In the genomic region with DNA sequence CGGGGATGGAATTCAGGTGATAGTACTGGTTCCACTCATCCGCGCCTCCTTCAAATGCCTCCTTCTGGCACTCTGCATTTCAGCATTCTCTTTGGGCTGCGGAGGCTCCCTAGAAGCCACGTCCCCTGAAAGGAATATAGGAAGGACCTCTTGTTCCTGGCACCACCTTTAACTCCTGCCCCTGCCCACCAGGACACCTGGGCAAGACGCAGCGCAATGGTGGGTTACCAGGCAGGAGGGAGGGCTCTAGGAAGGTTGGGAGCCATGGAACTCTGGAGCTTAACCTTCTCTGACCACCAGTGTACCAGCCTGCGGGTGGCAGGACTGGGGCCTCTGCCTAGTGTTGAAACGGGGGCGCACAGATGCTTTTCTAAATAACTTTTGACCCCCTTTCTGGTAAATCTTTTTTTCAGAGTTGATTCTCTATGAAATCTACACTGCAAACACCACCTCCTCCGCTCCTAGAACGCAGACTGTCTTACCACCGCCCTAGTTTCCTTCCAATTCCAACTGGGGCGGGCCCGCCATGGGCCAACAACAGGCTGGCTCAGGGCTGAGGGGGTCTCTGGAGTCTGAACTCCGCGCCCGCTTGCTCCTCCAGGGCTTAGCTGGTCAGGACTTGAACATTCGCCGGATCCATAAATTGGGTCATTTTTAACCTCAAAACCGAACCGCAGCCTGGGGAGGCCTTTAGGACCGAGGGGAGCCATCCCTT, we compare ENCODE assay signal across 16 cellular contexts. TPM values are rescaled to one million over a fixed set of nuclear protein-coding genes. Genes with fewer than 3 reads are reported as not detected.
A peak's percentile ranks its signal among the peaks of the same experiment; 100 is the strongest.
DNase-seq lines count a peak whose midpoint lies in the region.
"Had no signal": no experiment of that assay in that cellular context is flagged by ENCODE, and none has a peak within 500 bp of the region (broad histone marks: within the 10 kb centered on the region; RNA-seq: fewer than 3 reads in every experiment).

No MANE protein-coding gene starts in this region.

- H3K23ac ChIP-seq in mesenchymal stem cell (ENCODE audit: low read length in 2 of 2), result no peak overlapping the region

- H2BK12ac ChIP-seq in mesenchymal stem cell (ENCODE audit: low read length in 2 of 2), result no peak overlapping the region

- intact Hi-C loops in activated T-helper 1 cell treated with anti-CD3 and anti-CD28 coated beads, Interleukin-12 subunit alpha, Interleukin-12 subunit beta, Interleukin-2, Interleukin-4 antibody, amounts not matched to agents 30 ng/mL and 10 ng/mL and 1 ng/mL, durations not matched to agents 14 hours and 24 hours and 36 hours (cut with micrococcal nuclease), result no loop called here

- H3K27me3 ChIP-seq in HUES64 (ENCODE audit: insufficient read depth, low read length), result peaks cover 82% of the 10 kb centered on the region
- H3K27me3 ChIP-seq in mesenchymal stem cell (ENCODE audit: control insufficient read depth in 1 of 2, insufficient read depth in 1 of 2, low read length in 2 of 2), result peaks cover 61 to 86% of the 10 kb centered on the region in 2 experiments

- H3K4me2 ChIP-seq in mesenchymal stem cell (ENCODE audit: low read length, poor library complexity, severe bottlenecking), result peak overlapping the region; percentile 95

- no peaks in the 10 kb centered on the region for H3K9me3 ChIP-seq in HUES64 (ENCODE audit: insufficient read depth, low read depth, low read length)
- no peaks in the 10 kb centered on the region for H3K9me3 ChIP-seq in mesenchymal stem cell (ENCODE audit: control insufficient read depth, low read length)
- H3K9me3 ChIP-seq: mucosa of descending colon had no signal

- H3K27ac ChIP-seq in HUES64 (ENCODE audit: low read depth, low read length) (no peak overlapping the region; the same call in 1 of the 2 replicates), cingulate gyrus (ENCODE audit: low read depth, low read length) (peak overlapping the region; percentile 32), mesenchymal stem cell (ENCODE audit: low read length, poor library complexity, severe bottlenecking) (no peak overlapping the region)

- peaks cover 1% of the 10 kb centered on the region for H3K79me1 ChIP-seq in mesenchymal stem cell (replicated peaks; ENCODE audit: low read length, poor library complexity, severe bottlenecking)

- H3K9me3 Mint-ChIP-seq in activated naive CD8-positive, alpha-beta T cell treated with anti-CD3 and anti-CD28 coated beads for 36 hours, result no peaks in the 10 kb centered on the region
- no peaks in the 10 kb centered on the region for H3K9me3 Mint-ChIP-seq in activated T-helper 1 cell treated with anti-CD3 and anti-CD28 coated beads, Interleukin-12 subunit alpha, Interleukin-12 subunit beta, Interleukin-2, Interleukin-4 antibody, amounts not matched to agents 30 ng/mL and 10 ng/mL and 1 ng/mL, durations not matched to agents 14 hours and 24 hours and 36 hours
- H3K9me3 Mint-ChIP-seq: dendritic cell treated with granulocyte-macrophage colony-stimulating factor and Interleukin-4, amounts not matched to agents 40 ng/mL and 50 ng/mL, for 4 days had no signal

- H3K4me1 ChIP-seq in HUES64 (ENCODE audit: insufficient read depth, low read length) (peaks cover 22% of the 10 kb centered on the region), mesenchymal stem cell (ENCODE audit: control insufficient read depth, insufficient read depth, low read depth, low read length) (peaks cover 29% of the 10 kb centered on the region)

- no peak overlapping the region for H3K4me3 Mint-ChIP-seq in activated naive CD8-positive, alpha-beta T cell treated with anti-CD3 and anti-CD28 coated beads for 36 hours
- H3K4me3 Mint-ChIP-seq in activated T-helper 1 cell treated with anti-CD3 and anti-CD28 coated beads, Interleukin-12 subunit alpha, Interleukin-12 subunit beta, Interleukin-2, Interleukin-4 antibody, amounts not matched to agents 30 ng/mL and 10 ng/mL and 1 ng/mL, durations not matched to agents 14 hours and 24 hours and 36 hours, result no peak overlapping the region
- H3K4me3 Mint-ChIP-seq: dendritic cell treated with granulocyte-macrophage colony-stimulating factor and Interleukin-4, amounts not matched to agents 40 ng/mL and 50 ng/mL, for 4 days had no signal

- no peak overlapping the region for H2BK15ac ChIP-seq in mesenchymal stem cell (ENCODE audit: low read depth, poor library complexity, severe bottlenecking)

- no peak overlapping the region for H4K8ac ChIP-seq in mesenchymal stem cell (ENCODE audit: low read length)

- no peaks in the 10 kb centered on the region for H3K36me3 ChIP-seq in HUES64 (ENCODE audit: insufficient read depth, low read length)
- H3K36me3 ChIP-seq in mesenchymal stem cell (ENCODE audit: control insufficient read depth in 1 of 2, insufficient read depth in 2 of 2, low read depth in 1 of 2, low read length in 2 of 2), result no peaks in the 10 kb centered on the region

- H3K14ac ChIP-seq in mesenchymal stem cell (ENCODE audit: low read length in 2 of 2), result no peak overlapping the region

- peaks cover 59% of the 10 kb centered on the region for H3K27me3 Mint-ChIP-seq in activated naive CD8-positive, alpha-beta T cell treated with anti-CD3 and anti-CD28 coated beads for 36 hours
- H3K27me3 Mint-ChIP-seq in activated T-helper 1 cell treated with anti-CD3 and anti-CD28 coated beads, Interleukin-12 subunit alpha, Interleukin-12 subunit beta, Interleukin-2, Interleukin-4 antibody, amounts not matched to agents 30 ng/mL and 10 ng/mL and 1 ng/mL, durations not matched to agents 14 hours and 24 hours and 36 hours (ENCODE audit: insufficient read depth), result peaks cover 52% of the 10 kb centered on the region

- H3K36me3 Mint-ChIP-seq in activated naive CD8-positive, alpha-beta T cell treated with anti-CD3 and anti-CD28 coated beads for 36 hours, result no peaks in the 10 kb centered on the region
- no peaks in the 10 kb centered on the region for H3K36me3 Mint-ChIP-seq in activated T-helper 1 cell treated with anti-CD3 and anti-CD28 coated beads, Interleukin-12 subunit alpha, Interleukin-12 subunit beta, Interleukin-2, Interleukin-4 antibody, amounts not matched to agents 30 ng/mL and 10 ng/mL and 1 ng/mL, durations not matched to agents 14 hours and 24 hours and 36 hours (ENCODE audit: low read depth)

- H3K18ac ChIP-seq in mesenchymal stem cell (ENCODE audit: low read depth in 1 of 2, low read length in 2 of 2), result no peak overlapping the region

- no peak overlapping the region for H2AFZ ChIP-seq in mesenchymal stem cell (ENCODE audit: low read depth, low read length)

- no peak for DNase-seq in mesenchymal stem cell
- peak; percentile 71 for DNase-seq in superior temporal gyrus (ENCODE audit: extremely low spot score)
- DNase-seq in DMS79 (lab: John Stamatoyannopoulos, UW), result no peak
- DNase-seq in EL, result no peak
- DNase-seq in activated naive CD8-positive, alpha-beta T cell treated with anti-CD3 and anti-CD28 coated beads for 36 hours, result no peak
- no peak for DNase-seq in activated T-helper 1 cell treated with anti-CD3 and anti-CD28 coated beads, Interleukin-12 subunit alpha, Interleukin-12 subunit beta, Interleukin-2, Interleukin-4 antibody, amounts not matched to agents 30 ng/mL and 10 ng/mL and 1 ng/mL, durations not matched to agents 14 hours and 24 hours and 36 hours (ENCODE audit: low spot score)
- DNase-seq: activated CD4-positive, alpha-beta T cell treated with anti-CD3 and anti-CD28 coated beads, Interleukin-2, amount 50 U/mL, for 48 hours; activated gamma-delta T cell treated with Interleukin-2 at 50 U/mL for 16 hours; GOT3; IMR-90; NCI-H146; stimulated activated CD4-positive, alpha-beta T cell treated with anti-CD3 and anti-CD28 coated beads, Interleukin-12 subunit alpha, Interleukin-12 subunit beta, amount 100 ng/mL, for 4 hours had no signal

- no peak overlapping the region for H2BK5ac ChIP-seq in mesenchymal stem cell (ENCODE audit: low read depth, low read length, poor library complexity, severe bottlenecking)

- no peak overlapping the region for H2BK120ac ChIP-seq in mesenchymal stem cell (ENCODE audit: low read depth, low read length)

- H3K27ac Mint-ChIP-seq in activated naive CD8-positive, alpha-beta T cell treated with anti-CD3 and anti-CD28 coated beads for 36 hours, result no peak overlapping the region
- no peak overlapping the region for H3K27ac Mint-ChIP-seq in activated T-helper 1 cell treated with anti-CD3 and anti-CD28 coated beads, Interleukin-12 subunit alpha, Interleukin-12 subunit beta, Interleukin-2, Interleukin-4 antibody, amounts not matched to agents 30 ng/mL and 10 ng/mL and 1 ng/mL, durations not matched to agents 14 hours and 24 hours and 36 hours
- H3K27ac Mint-ChIP-seq: dendritic cell treated with granulocyte-macrophage colony-stimulating factor and Interleukin-4, amounts not matched to agents 40 ng/mL and 50 ng/mL, for 4 days had no signal

- H3K4me3 ChIP-seq in HUES64 (ENCODE audit: low read length) (peak overlapping the region; percentile 79), mesenchymal stem cell (ENCODE audit: insufficient read depth in 1 of 2, low read depth in 1 of 2, low read length in 2 of 2) (peak overlapping the region; percentile 61 to 77)
- H3K4me3 ChIP-seq: mucosa of descending colon had no signal

- no peak overlapping the region for H2AK5ac ChIP-seq in mesenchymal stem cell (ENCODE audit: low read length, severe bottlenecking)

- peak overlapping the region; percentile 58; the same call in 1 of the 2 replicates for H3K9ac ChIP-seq in HUES64 (ENCODE audit: low read depth, low read length)
- peak overlapping the region; percentile 55 for H3K9ac ChIP-seq in mesenchymal stem cell (ENCODE audit: low read length)

- WGBS in HUES64, result 27% methylated on average over 23 of the region's 23 CpGs
- WGBS in mesenchymal stem cell, result 23% methylated on average over 23 of the region's 23 CpGs

- H4K91ac ChIP-seq in mesenchymal stem cell (ENCODE audit: low read length), result no peak overlapping the region

- no peak overlapping the region for H3K4ac ChIP-seq in mesenchymal stem cell (ENCODE audit: low read depth in 1 of 2, low read length in 2 of 2)

- H3K4me1 Mint-ChIP-seq in activated naive CD8-positive, alpha-beta T cell treated with anti-CD3 and anti-CD28 coated beads for 36 hours, result peaks cover 8% of the 10 kb centered on the region
- H3K4me1 Mint-ChIP-seq in activated T-helper 1 cell treated with anti-CD3 and anti-CD28 coated beads, Interleukin-12 subunit alpha, Interleukin-12 subunit beta, Interleukin-2, Interleukin-4 antibody, amounts not matched to agents 30 ng/mL and 10 ng/mL and 1 ng/mL, durations not matched to agents 14 hours and 24 hours and 36 hours (ENCODE audit: low read depth), result no peaks in the 10 kb centered on the region

RNA-seq across cellular contexts. Expression of a gene that starts 0.9 kb away (rescaled TPM):
- 3.8 TPM for polyA plus RNA-seq in HUES64 (2013, experiment 1 of 2)
- 3.6 TPM for polyA plus RNA-seq in HUES64 (2013, experiment 2 of 2)
- polyA plus RNA-seq in mesenchymal stem cell (2013, experiment 1 of 2), result not detected
- polyA plus RNA-seq in mesenchymal stem cell (2013, experiment 2 of 2), result not detected
- not detected for total RNA-seq in activated naive CD8-positive, alpha-beta T cell treated with anti-CD3 and anti-CD28 coated beads for 36 hours
- total RNA-seq in activated T-helper 1 cell treated with anti-CD3 and anti-CD28 coated beads, Interleukin-12 subunit alpha, Interleukin-12 subunit beta, Interleukin-2, Interleukin-4 antibody, amounts not matched to agents 30 ng/mL and 10 ng/mL and 1 ng/mL, durations not matched to agents 14 hours and 24 hours and 36 hours, result not detected in 2 replicates
- total RNA-seq: IMR-90 had no signal
- polyA plus RNA-seq: IMR-90 had no signal
